Comparison of ENCODE assay signal across 11 cellular contexts in genomic region chr17:27546624-27547300, GRCh38.
DNase-seq lines count a peak whose midpoint lies in the region; ATAC-seq, FAIRE-seq and TF ChIP-seq lines count a peak whose summit lies in the region.
"Had no signal": no experiment of that assay in that cellular context is flagged by ENCODE, and none has a peak within 500 bp of the region (broad histone marks: within the 10 kb centered on the region; RNA-seq: fewer than 3 reads in every experiment).

No MANE protein-coding gene starts in this region.

- H3K4me2 ChIP-seq in astrocyte (ENCODE audit: low read length) = peak overlapping the region; percentile 54

- peaks cover 68% of the 10 kb centered on the region for H3K4me1 Mint-ChIP-seq in activated CD4-positive, alpha-beta T cell treated with anti-CD3 and anti-CD28 coated beads, Interleukin-2, amount 10 ng/mL, durations not matched to agents 24 days and 14 days
- H3K4me1 Mint-ChIP-seq in astrocyte (ENCODE audit: low read depth, unreplicated experiment) = peaks cover 38% of the 10 kb centered on the region
- peaks cover 57% of the 10 kb centered on the region for H3K4me1 Mint-ChIP-seq in stimulated activated effector memory CD8-positive, alpha-beta T cell treated with anti-CD3 and anti-CD28 coated beads, Interleukin-12 subunit alpha, Interleukin-12 subunit beta, amount 100 ng/mL, for 72 hours
- peaks cover 51 to 57% of the 10 kb centered on the region in 2 donors for H3K4me1 Mint-ChIP-seq in immature natural killer cell

- H3K9me3 Mint-ChIP-seq in activated CD4-positive, alpha-beta T cell treated with anti-CD3 and anti-CD28 coated beads, Interleukin-2, amount 10 ng/mL, durations not matched to agents 24 days and 14 days = no peaks in the 10 kb centered on the region
- H3K9me3 Mint-ChIP-seq in astrocyte (ENCODE audit: unreplicated experiment) (no peaks in the 10 kb centered on the region), immature natural killer cell (no peaks in the 10 kb centered on the region)
- no peaks in the 10 kb centered on the region for H3K9me3 Mint-ChIP-seq in stimulated activated effector memory CD8-positive, alpha-beta T cell treated with anti-CD3 and anti-CD28 coated beads, Interleukin-12 subunit alpha, Interleukin-12 subunit beta, amount 100 ng/mL, for 72 hours

- H3K4me3 ChIP-seq in astrocyte (ENCODE audit: insufficient read depth, low read depth, low read length) = no peak overlapping the region

- H3K9ac ChIP-seq in astrocyte (ENCODE audit: low read length) = peak overlapping the region; percentile 32

- TF ChIP-seq CTCF in astrocyte (IDR thresholded peaks at IDR 0.05; ENCODE audit: insufficient read depth, low read depth, low read length) = no peak

- peak overlapping the region; percentile 58 for H3K4me3 Mint-ChIP-seq in activated CD4-positive, alpha-beta T cell treated with anti-CD3 and anti-CD28 coated beads, Interleukin-2, amount 10 ng/mL, durations not matched to agents 24 days and 14 days
- H3K4me3 Mint-ChIP-seq in astrocyte (ENCODE audit: unreplicated experiment) (no peak overlapping the region), immature natural killer cell (no peak overlapping the region)
- H3K4me3 Mint-ChIP-seq in stimulated activated effector memory CD8-positive, alpha-beta T cell treated with anti-CD3 and anti-CD28 coated beads, Interleukin-12 subunit alpha, Interleukin-12 subunit beta, amount 100 ng/mL, for 72 hours = peak overlapping the region; percentile 48

- intact Hi-C loops in activated CD4-positive, alpha-beta T cell treated with anti-CD3 and anti-CD28 coated beads, Interleukin-2, amount 10 ng/mL, durations not matched to agents 24 days and 14 days (cut with micrococcal nuclease) = loop anchor here (10.0 kb wide), 1 partner anchor 498 kb away; the partner anchor contains the start of gene NLK

- no peak for FAIRE-seq in astrocyte (lab: Jason Lieb, UNC)

- no peaks in the 10 kb centered on the region for H3K27me3 ChIP-seq in astrocyte (ENCODE audit: insufficient read depth, low read length)

- H4K20me1 ChIP-seq in astrocyte (ENCODE audit: insufficient read depth, low read length) = peaks cover 59% of the 10 kb centered on the region

- peaks cover 88% of the 10 kb centered on the region for H3K79me2 ChIP-seq in astrocyte (ENCODE audit: insufficient read depth, low read length)

- peaks cover 3% of the 10 kb centered on the region for H3K27me3 Mint-ChIP-seq in activated CD4-positive, alpha-beta T cell treated with anti-CD3 and anti-CD28 coated beads, Interleukin-2, amount 10 ng/mL, durations not matched to agents 24 days and 14 days
- H3K27me3 Mint-ChIP-seq in astrocyte (ENCODE audit: low read depth, unreplicated experiment) = no peaks in the 10 kb centered on the region
- H3K27me3 Mint-ChIP-seq in immature natural killer cell (ENCODE audit: low read depth in 3 of 3) = peaks cover 2 to 6% (median 4%) of the 10 kb centered on the region in 3 donors

- no peak for DNase-seq in activated CD4-positive, alpha-beta T cell treated with anti-CD3 and anti-CD28 coated beads, Interleukin-2, amount 10 ng/mL, durations not matched to agents 24 days and 14 days
- DNase-seq in activated CD4-positive, alpha-beta T cell treated with anti-CD3 and anti-CD28 coated beads, Interleukin-2, amount 50 U/mL, for 1 hour = no peak
- DNase-seq in astrocyte (ENCODE audit: low read depth) = peak; percentile 55
- DNase-seq in stimulated activated effector memory CD8-positive, alpha-beta T cell treated with anti-CD3 and anti-CD28 coated beads, Interleukin-12 subunit alpha, Interleukin-12 subunit beta, amount 100 ng/mL, for 72 hours (ENCODE audit: low spot score in 2 of 2) = no peak
- DNase-seq in NCI-H2171 treated with DMSO at 0.1 percent for 48 hours (lab: John Stamatoyannopoulos, UW) = no peak
- DNase-seq in 8988T = no peak
- DNase-seq in immature natural killer cell = no peak
- DNase-seq: MM.1S, posterior cingulate gyrus, RPMI8226 had no signal

- no peaks in the 10 kb centered on the region for H3K9me3 ChIP-seq in astrocyte (ENCODE audit: insufficient read depth, low read depth, low read length)

- peaks cover 40% of the 10 kb centered on the region for H3K4me1 ChIP-seq in astrocyte (ENCODE audit: insufficient read depth, low read length)

- peaks cover 15% of the 10 kb centered on the region for H3K36me3 Mint-ChIP-seq in activated CD4-positive, alpha-beta T cell treated with anti-CD3 and anti-CD28 coated beads, Interleukin-2, amount 10 ng/mL, durations not matched to agents 24 days and 14 days (ENCODE audit: low read depth)
- H3K36me3 Mint-ChIP-seq in astrocyte (ENCODE audit: low read depth, unreplicated experiment) (peaks cover 21% of the 10 kb centered on the region), immature natural killer cell (peaks cover 3 to 8% (median 3%) of the 10 kb centered on the region in 3 donors)
- peaks cover 11% of the 10 kb centered on the region for H3K36me3 Mint-ChIP-seq in stimulated activated effector memory CD8-positive, alpha-beta T cell treated with anti-CD3 and anti-CD28 coated beads, Interleukin-12 subunit alpha, Interleukin-12 subunit beta, amount 100 ng/mL, for 72 hours

- no peaks in the 10 kb centered on the region for H3K36me3 ChIP-seq in astrocyte (ENCODE audit: insufficient read depth, low read length)

- H3K27ac Mint-ChIP-seq in activated CD4-positive, alpha-beta T cell treated with anti-CD3 and anti-CD28 coated beads, Interleukin-2, amount 10 ng/mL, durations not matched to agents 24 days and 14 days = peak overlapping the region; percentile 87
- H3K27ac Mint-ChIP-seq in astrocyte (ENCODE audit: unreplicated experiment) = peak overlapping the region; percentile 13
- peak overlapping the region; percentile 94 for H3K27ac Mint-ChIP-seq in stimulated activated effector memory CD8-positive, alpha-beta T cell treated with anti-CD3 and anti-CD28 coated beads, Interleukin-12 subunit alpha, Interleukin-12 subunit beta, amount 100 ng/mL, for 72 hours
- peak overlapping the region in 3 of 6 donors; percentile 5 to 53 (median 5) for H3K27ac Mint-ChIP-seq in immature natural killer cell

- no peak overlapping the region for H2AFZ ChIP-seq in astrocyte (ENCODE audit: low read depth, low read length)

- ATAC-seq in HG02885 (IDR thresholded peaks at IDR 0.05; ENCODE audit: poor library complexity, unreplicated experiment) = peak; percentile 34
- no peak for ATAC-seq in stimulated activated effector memory CD8-positive, alpha-beta T cell treated with anti-CD3 and anti-CD28 coated beads, Interleukin-12 subunit alpha, Interleukin-12 subunit beta, amount 100 ng/mL, for 72 hours

- peak overlapping the region; percentile 28 for H3K27ac ChIP-seq in astrocyte (ENCODE audit: low read depth, low read length)

Comparison
In these comparisons a context has a peak if more than half of its experiments do, and no peak if none do; other contexts are left out.
1. H3K4me3 Mint-ChIP-seq: peak in activated CD4-positive, alpha-beta T cell treated with anti-CD3 and anti-CD28 coated beads, Interleukin-2, amount 10 ng/mL, durations not matched to agents 24 days and 14 days (single experiment) and stimulated activated effector memory CD8-positive, alpha-beta T cell treated with anti-CD3 and anti-CD28 coated beads, Interleukin-12 subunit alpha, Interleukin-12 subunit beta, amount 100 ng/mL, for 72 hours (single experiment); none in astrocyte (single experiment) and immature natural killer cell (0 of 5).